28 cellular contexts compared by ENCODE assay signal in the genomic region with DNA sequence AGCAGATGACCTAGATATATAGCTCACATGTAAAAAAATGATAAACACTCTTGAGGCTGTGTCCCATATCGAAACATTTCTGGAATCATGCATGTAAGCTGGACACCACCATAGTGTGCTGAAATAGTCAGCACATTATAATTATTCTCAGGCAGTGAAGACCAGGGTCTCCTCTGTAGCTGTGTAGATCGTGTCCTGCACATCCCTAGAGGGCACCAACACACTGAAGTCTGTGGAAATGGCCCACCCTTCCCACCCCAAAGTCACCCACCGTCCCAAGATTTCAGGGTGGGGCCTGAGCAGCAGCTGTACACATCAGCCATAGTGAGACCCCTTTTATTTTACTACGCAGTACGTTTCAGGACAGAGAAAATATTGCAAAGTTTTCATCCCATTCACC.
"Had no signal": no experiment of that assay in that cellular context is flagged by ENCODE, and none has a peak within 500 bp of the region (broad histone marks: within the 10 kb centered on the region; RNA-seq: fewer than 3 reads in every experiment).

No MANE protein-coding gene starts in this region.

- H3K9ac ChIP-seq: parathyroid adenoma had no signal

- DNase-seq: activated CD4-positive, alpha-beta memory T cell treated with anti-CD3 and anti-CD28 coated beads for 36 hours; activated CD4-positive, alpha-beta T cell treated with anti-CD3 and anti-CD28 coated beads for 48 hours; activated CD8-positive, alpha-beta memory T cell treated with anti-CD3 and anti-CD28 coated beads, Interleukin-2, amount 50 U/mL, for 4 hours; activated effector memory CD4-positive, alpha-beta T cell treated with anti-CD3 and anti-CD28 coated beads, Interleukin-2, amount 50 U/mL, for 16 hours; activated naive CD4-positive, alpha-beta T cell treated with anti-CD3 and anti-CD28 coated beads for 36 hours; activated naive CD8-positive, alpha-beta T cell treated with anti-CD3 and anti-CD28 coated beads for 36 hours; activated T-cell treated with anti-CD3 and anti-CD28 coated beads, Interleukin-2, amount 50 U/mL, for 1 hour; adrenal gland; aorta; body of pancreas; esophagus squamous epithelium; foreskin melanocyte; islet precursor cell; left ventricle myocardium inferior; naive B cell; occipital lobe; psoas muscle; stimulated activated CD4-positive, alpha-beta T cell treated with anti-CD3 and anti-CD28 coated beads, Interleukin-15, amount 100 ng/mL, for 24 hours; stimulated activated CD4-positive, alpha-beta T cell treated with anti-CD3 and anti-CD28 coated beads, Interleukin-2, amount 100 ng/mL, for 24 hours; stimulated activated naive B cell treated with anti-CD40 and anti-IgM and Interleukin-4, amounts not matched to agents 10 μg/mL and 1 μg/mL and 100 μg/mL, for 72 hours; stomach; thyroid gland had no signal

- H3K9me3 ChIP-seq: adrenal gland, body of pancreas, esophagus squamous epithelium, psoas muscle, stomach, thyroid gland had no signal

- H3K36me3 ChIP-seq: adrenal gland, esophagus squamous epithelium, stomach, thyroid gland had no signal

- H3K4me3 Mint-ChIP-seq: activated CD4-positive, alpha-beta memory T cell treated with anti-CD3 and anti-CD28 coated beads for 36 hours; activated naive CD4-positive, alpha-beta T cell treated with anti-CD3 and anti-CD28 coated beads for 36 hours; activated naive CD8-positive, alpha-beta T cell treated with anti-CD3 and anti-CD28 coated beads for 36 hours; activated T-helper 1 cell treated with anti-CD3 and anti-CD28 coated beads, Interleukin-12 subunit alpha, Interleukin-12 subunit beta, Interleukin-2, Interleukin-4 antibody, amounts not matched to agents 30 ng/mL and 10 ng/mL and 1 ng/mL, durations not matched to agents 14 hours and 24 hours and 36 hours; naive B cell; neural crest cell; stimulated activated naive B cell treated with anti-CD40 and anti-IgM and Interleukin-4, amounts not matched to agents 10 μg/mL and 1 μg/mL and 100 μg/mL, for 72 hours had no signal

- H3K4me3 ChIP-seq: adrenal gland, body of pancreas, esophagus squamous epithelium, left ventricle myocardium inferior, psoas muscle, smooth muscle cell, stomach, thyroid gland had no signal

- H3K4me1 ChIP-seq: adrenal gland, body of pancreas, parathyroid adenoma, thyroid gland had no signal

- H2AFZ ChIP-seq: parathyroid adenoma had no signal

- H3K36me3 Mint-ChIP-seq: activated CD4-positive, alpha-beta memory T cell treated with anti-CD3 and anti-CD28 coated beads for 36 hours; activated naive CD8-positive, alpha-beta T cell treated with anti-CD3 and anti-CD28 coated beads for 36 hours; naive B cell; stimulated activated naive B cell treated with anti-CD40 and anti-IgM and Interleukin-4, amounts not matched to agents 10 μg/mL and 1 μg/mL and 100 μg/mL, for 72 hours had no signal

- H3K79me2 ChIP-seq: parathyroid adenoma had no signal

- H3K4me1 Mint-ChIP-seq: activated naive CD8-positive, alpha-beta T cell treated with anti-CD3 and anti-CD28 coated beads for 36 hours; naive B cell; neural crest cell had no signal

- H3K4me2 ChIP-seq: smooth muscle cell had no signal

- ATAC-seq: activated CD4-positive, CD25-positive, alpha-beta regulatory T cell treated with anti-CD3 and anti-CD28 coated beads, Interleukin-2, amount 50 U/mL, for 24 hours; body of pancreas; stimulated activated naive B cell treated with anti-CD40 and anti-IgM and Interleukin-4, amounts not matched to agents 10 μg/mL and 1 μg/mL and 100 μg/mL, for 72 hours had no signal

- H3K27me3 ChIP-seq: adrenal gland, body of pancreas, esophagus squamous epithelium, stomach, thyroid gland had no signal

- H3K27ac Mint-ChIP-seq: activated CD4-positive, alpha-beta memory T cell treated with anti-CD3 and anti-CD28 coated beads for 36 hours; activated naive CD4-positive, alpha-beta T cell treated with anti-CD3 and anti-CD28 coated beads for 36 hours; activated naive CD8-positive, alpha-beta T cell treated with anti-CD3 and anti-CD28 coated beads for 36 hours; activated T-helper 1 cell treated with anti-CD3 and anti-CD28 coated beads, Interleukin-12 subunit alpha, Interleukin-12 subunit beta, Interleukin-2, Interleukin-4 antibody, amounts not matched to agents 30 ng/mL and 10 ng/mL and 1 ng/mL, durations not matched to agents 14 hours and 24 hours and 36 hours; naive B cell; stimulated activated naive B cell treated with anti-CD40 and anti-IgM and Interleukin-4, amounts not matched to agents 10 μg/mL and 1 μg/mL and 100 μg/mL, for 72 hours had no signal

- H3K9me3 Mint-ChIP-seq: activated CD4-positive, alpha-beta memory T cell treated with anti-CD3 and anti-CD28 coated beads for 36 hours; activated naive CD4-positive, alpha-beta T cell treated with anti-CD3 and anti-CD28 coated beads for 36 hours; activated naive CD8-positive, alpha-beta T cell treated with anti-CD3 and anti-CD28 coated beads for 36 hours; activated T-helper 1 cell treated with anti-CD3 and anti-CD28 coated beads, Interleukin-12 subunit alpha, Interleukin-12 subunit beta, Interleukin-2, Interleukin-4 antibody, amounts not matched to agents 30 ng/mL and 10 ng/mL and 1 ng/mL, durations not matched to agents 14 hours and 24 hours and 36 hours; naive B cell; neural crest cell; stimulated activated naive B cell treated with anti-CD40 and anti-IgM and Interleukin-4, amounts not matched to agents 10 μg/mL and 1 μg/mL and 100 μg/mL, for 72 hours had no signal

- H3K27ac ChIP-seq: adrenal gland, body of pancreas, epithelial cell of prostate, esophagus squamous epithelium, parathyroid adenoma, psoas muscle, thyroid gland had no signal
